In genomic region chr19:2249880-2250764, GRCh38 we compare ENCODE assay signal across 3 cellular contexts.
TF ChIP-seq lines count a peak whose summit lies in the region.

No MANE protein-coding gene starts in this region.

TF ChIP-seq in A549, 52 proteins besides CTCF, POLR2A, EP300 and RAD21:
- TF ChIP-seq RARB (CRISPR knock-in tag; IDR thresholded peaks at IDR 0.05) (no peak), PBX3 (IDR thresholded peaks at IDR 0.05) (peak; percentile 21; the same call in 1 of the 2 replicates), HOXB13 (CRISPR knock-in tag; IDR thresholded peaks at IDR 0.05; ENCODE audit: low read depth) (no peak)

TF ChIP-seq in SK-N-SH treated with all-trans-retinoic acid at 6 μM for 48 hours, 23 proteins besides CTCF, POLR2A, EP300 and RAD21:
- no peak for TF ChIP-seq RARB (CRISPR knock-in tag; IDR thresholded peaks at IDR 0.05)
- no peak for TF ChIP-seq ARNTL (CRISPR knock-in tag; IDR thresholded peaks at IDR 0.05; ENCODE audit: borderline replicate concordance, low read depth)
- TF ChIP-seq CSRNP3 (CRISPR knock-in tag; IDR thresholded peaks at IDR 0.05): no peak
- TF ChIP-seq CSDC2 (CRISPR knock-in tag; IDR thresholded peaks at IDR 0.05): no peak
- TF ChIP-seq ISL1 (CRISPR knock-in tag; IDR thresholded peaks at IDR 0.05): no peak
- no peak for TF ChIP-seq BACH2 (CRISPR knock-in tag; IDR thresholded peaks at IDR 0.05; ENCODE audit: borderline replicate concordance)
- no peak for TF ChIP-seq SNAI2 (CRISPR knock-in tag; IDR thresholded peaks at IDR 0.05)
- TF ChIP-seq ZFP3 (CRISPR knock-in tag; IDR thresholded peaks at IDR 0.05): no peak
- no peak for TF ChIP-seq TOX (CRISPR knock-in tag; IDR thresholded peaks at IDR 0.05; ENCODE audit: borderline replicate concordance)
- no peak for TF ChIP-seq POU6F1 (CRISPR knock-in tag; IDR thresholded peaks at IDR 0.05; ENCODE audit: borderline replicate concordance, low read depth)
- TF ChIP-seq TSHZ2 (CRISPR knock-in tag; IDR thresholded peaks at IDR 0.05): no peak
- TF ChIP-seq PATZ1 (CRISPR knock-in tag; IDR thresholded peaks at IDR 0.05; ENCODE audit: borderline replicate concordance): no peak
- TF ChIP-seq ESRRG (CRISPR knock-in tag; IDR thresholded peaks at IDR 0.05): no peak
- no peak for TF ChIP-seq OSR1 (CRISPR knock-in tag; IDR thresholded peaks at IDR 0.05)
- TF ChIP-seq TCF4 (CRISPR knock-in tag; IDR thresholded peaks at IDR 0.05; ENCODE audit: borderline replicate concordance): no peak
- no peak for TF ChIP-seq ZNF70 (CRISPR knock-in tag; IDR thresholded peaks at IDR 0.05)
- TF ChIP-seq ZFP30 (CRISPR knock-in tag; IDR thresholded peaks at IDR 0.05): no peak
- TF ChIP-seq PPARA (CRISPR knock-in tag; IDR thresholded peaks at IDR 0.05; ENCODE audit: borderline replicate concordance): no peak
- no peak for TF ChIP-seq ZC3H10 (CRISPR knock-in tag; IDR thresholded peaks at IDR 0.05)

TF ChIP-seq in HepG2, 621 proteins besides CTCF, POLR2A, EP300 and RAD21:
- TF ChIP-seq BCL6 (CRISPR knock-in tag; IDR thresholded peaks at IDR 0.05) (no peak), ZC3H13 (CRISPR knock-in tag; IDR thresholded peaks at IDR 0.05) (peak; percentile 36; the same call in 1 of the 2 replicates), NR2C2 (CRISPR knock-in tag; IDR thresholded peaks at IDR 0.05; ENCODE audit: borderline replicate concordance) (0 out of 2 replicates have a peak, but pooled peaks have one; percentile 17), ZNF383 (CRISPR knock-in tag; IDR thresholded peaks at IDR 0.05; ENCODE audit: borderline replicate concordance) (no peak), ZBTB7A (CRISPR knock-in tag; IDR thresholded peaks at IDR 0.05) (peak; percentile 76), RBM22 (optimal IDR thresholded peaks at IDR 0.05; ENCODE audit: low read length) (peak; percentile 19), HNRNPLL (IDR thresholded peaks at IDR 0.05; ENCODE audit: low read depth, low read length, poor library complexity, severe bottlenecking) (peak; percentile 13), ZNF550 (CRISPR knock-in tag; IDR thresholded peaks at IDR 0.05; ENCODE audit: borderline replicate concordance) (no peak), NR2F6 (IDR thresholded peaks at IDR 0.05) (no peak), NR2F6 (CRISPR knock-in tag; IDR thresholded peaks at IDR 0.05) (0 out of 2 replicates have a peak, but pooled peaks have one; percentile 37), KDM2A (CRISPR knock-in tag; IDR thresholded peaks at IDR 0.05; ENCODE audit: borderline replicate concordance, low read depth) (peak; percentile 23; the same call in 1 of the 2 replicates), HOXA3 (CRISPR knock-in tag; IDR thresholded peaks at IDR 0.05) (peak; percentile 58), ZBTB33 (CRISPR knock-in tag; IDR thresholded peaks at IDR 0.05) (peak; percentile 98), HNRNPL (IDR thresholded peaks at IDR 0.05; ENCODE audit: low read depth, low read length) (peak; percentile 82), POLR2G (IDR thresholded peaks at IDR 0.05; ENCODE audit: low read depth, low read length) (peak; percentile 43; the same call in 1 of the 2 replicates), ZNF234 (CRISPR knock-in tag; conservative IDR thresholded peaks at IDR 0.05) (no peak), AGO1 (IDR thresholded peaks at IDR 0.05; ENCODE audit: low read depth, low read length, poor library complexity, severe bottlenecking) (peak; percentile 45), RARA (CRISPR knock-in tag; IDR thresholded peaks at IDR 0.05) (peak; percentile 42; the same call in 1 of the 2 replicates), ZBTB38 (CRISPR knock-in tag; IDR thresholded peaks at IDR 0.05) (peak; percentile 95), ATF1 (CRISPR knock-in tag; IDR thresholded peaks at IDR 0.05) (no peak)
TF ChIP-seq in HepG2: peak in this region for 14.
